In the genomic region with DNA sequence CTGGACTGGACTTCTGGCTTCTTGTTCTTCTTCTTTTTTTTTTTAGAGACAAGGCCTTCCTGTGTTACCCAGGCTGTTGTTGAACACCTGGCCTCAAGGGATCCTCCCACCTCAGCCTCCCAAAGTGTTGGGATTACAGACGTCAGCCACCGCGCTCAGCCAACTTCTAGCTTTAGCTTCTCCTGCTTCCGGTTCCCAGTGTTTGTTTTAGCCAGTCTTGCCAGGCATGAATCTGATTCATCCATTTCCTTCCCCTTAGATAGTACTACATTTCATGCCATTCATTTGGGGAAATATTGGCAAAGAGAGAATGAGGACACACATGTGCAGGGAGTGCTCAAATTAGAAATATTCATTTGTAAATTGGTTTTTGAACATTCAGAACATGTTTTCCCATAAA, we compare ENCODE assay signal across 11 cellular contexts. TPM values are rescaled to one million over a fixed set of nuclear protein-coding genes. Genes with fewer than 3 reads are reported as not detected.
A peak's percentile ranks its signal among the peaks of the same experiment; 100 is the strongest.
DNase-seq lines count a peak whose midpoint lies in the region; ATAC-seq and TF ChIP-seq lines count a peak whose summit lies in the region.
"Had no signal": no experiment of that assay in that cellular context is flagged by ENCODE, and none has a peak within 500 bp of the region (broad histone marks: within the 10 kb centered on the region; RNA-seq: fewer than 3 reads in every experiment).

No MANE protein-coding gene starts in this region.

- TF ChIP-seq EP300 in SK-N-SH (IDR thresholded peaks at IDR 0.05; ENCODE audit: borderline replicate concordance in 1 of 2, low read depth in 1 of 2, low read length in 1 of 2) = no peak

- no peaks in the 10 kb centered on the region for H3K79me2 ChIP-seq in SK-N-SH (ENCODE audit: insufficient read depth)

- CTCF ChIA-PET in SK-N-SH (lab: Yijun Ruan, JAX) = interaction anchor here (4.9 kb wide), 1 partner anchor 11 kb away, joined by 17 read pairs; the partner anchor contains the start of gene NDUFAB1

- DNase-seq in HFFc6 = peak; percentile 63
- DNase-seq in SK-N-SH = no peak
- DNase-seq in fibroblast of gingiva (ENCODE audit: low read depth) = peak; percentile 33
- peak; percentile 86 for DNase-seq in pulmonary artery endothelial cell (ENCODE audit: low read depth, low spot score)
- DNase-seq in NCI-H2196 (lab: John Stamatoyannopoulos, UW; ENCODE audit: unreplicated experiment) = no peak
- no peak for DNase-seq in NCI-H2227 (lab: John Stamatoyannopoulos, UW; ENCODE audit: unreplicated experiment)
- DNase-seq: activated CD4-positive, CD25-positive, alpha-beta regulatory T cell; H9 had no signal

- H3K9me3 Mint-ChIP-seq in HFFc6 = no peaks in the 10 kb centered on the region
- H3K9me3 Mint-ChIP-seq: H9, nephron had no signal

- peak overlapping the region; percentile 56; the same call in 1 of the 2 replicates for H3K4me3 Mint-ChIP-seq in HFFc6
- H3K4me3 Mint-ChIP-seq: H9, nephron had no signal

- H3K36me3 ChIP-seq in SK-N-SH (replicated peaks in 1 of 2; ENCODE audit: control insufficient read depth in 1 of 2, insufficient read depth in 2 of 2, low read length in 1 of 2) = peaks cover 15 to 19% of the 10 kb centered on the region in 2 experiments

- TF ChIP-seq CTCF in HFFc6 (IDR thresholded peaks at IDR 0.05) (no peak), SK-N-SH (IDR thresholded peaks at IDR 0.05) (no peak)

- H3K27me3 ChIP-seq in SK-N-SH (ENCODE audit: insufficient read depth) = no peaks in the 10 kb centered on the region

- 77% methylated on average over 4 of the region's 4 CpGs for WGBS in SK-N-SH (ENCODE audit: low lambda C conversion rate)

- H3K4me3 ChIP-seq in SK-N-SH (ENCODE audit: low read depth in 2 of 2, low read length in 1 of 2) = no peak overlapping the region

- peaks cover 13% of the 10 kb centered on the region for H3K4me1 Mint-ChIP-seq in HFFc6 (ENCODE audit: low read depth)
- H3K4me1 Mint-ChIP-seq: H9, nephron had no signal

- H3K4me2 ChIP-seq in SK-N-SH = peak overlapping the region; percentile 10; the same call in 1 of the 2 replicates

- no peaks in the 10 kb centered on the region for H3K27me3 Mint-ChIP-seq in HFFc6 (ENCODE audit: insufficient read depth)

- H3K4me1 ChIP-seq in SK-N-SH (ENCODE audit: control insufficient read depth in 1 of 2, insufficient read depth in 2 of 2, low read depth in 1 of 2, low read length in 1 of 2) = no peaks in the 10 kb centered on the region

- no peaks in the 10 kb centered on the region for H4K20me1 ChIP-seq in SK-N-SH (ENCODE audit: insufficient read depth)

- H3K9me3 ChIP-seq in SK-N-SH = no peaks in the 10 kb centered on the region

- H3K27ac Mint-ChIP-seq in HFFc6 = peak overlapping the region; percentile 95
- H3K27ac Mint-ChIP-seq: nephron had no signal

- TF ChIP-seq RAD21 in SK-N-SH (IDR thresholded peaks at IDR 0.05; ENCODE audit: low read length) = no peak

- no peak for ATAC-seq in GM21717 (IDR thresholded peaks at IDR 0.05; ENCODE audit: unreplicated experiment)

- peaks cover 15% of the 10 kb centered on the region for H3F3A ChIP-seq in SK-N-SH (replicated peaks; ENCODE audit: insufficient read depth)

- H3K9me2 ChIP-seq in SK-N-SH = no peaks in the 10 kb centered on the region

- H3K27ac ChIP-seq in SK-N-SH (ENCODE audit: low read depth in 2 of 2, low read length in 1 of 2) = peak overlapping the region in 1 of 2 experiments; percentile 78; a peak in 2 of 4 replicates
- H3K27ac ChIP-seq: HL-60 had no signal

- peaks cover 4% of the 10 kb centered on the region; the same call in 1 of the 2 replicates for H3K36me3 Mint-ChIP-seq in HFFc6 (ENCODE audit: low read depth)

- H3K9ac ChIP-seq in SK-N-SH = no peak overlapping the region

- POLR2A ChIA-PET in SK-N-SH (lab: Yijun Ruan, JAX) = no interaction called here

- 0 out of 2 replicates have a peak overlapping the region, but pooled peaks have one; percentile 7 for H2AFZ ChIP-seq in SK-N-SH (ENCODE audit: low read depth)

TF ChIP-seq in SK-N-SH, 30 proteins besides CTCF, POLR2A, EP300 and RAD21 (continues in another document):
- TF ChIP-seq SMC3 (IDR thresholded peaks at IDR 0.05; ENCODE audit: low read depth, low read length) (no peak), MEF2A (IDR thresholded peaks at IDR 0.05; ENCODE audit: borderline replicate concordance, low read depth) (no peak), TEAD4 (IDR thresholded peaks at IDR 0.05; ENCODE audit: borderline replicate concordance, insufficient read depth) (no peak), USF1 (IDR thresholded peaks at IDR 0.05; ENCODE audit: borderline replicate concordance, low read depth) (no peak), FOXM1 (IDR thresholded peaks at IDR 0.05; ENCODE audit: low read depth) (no peak), FOXJ3 (CRISPR knock-in tag; IDR thresholded peaks at IDR 0.05) (no peak), FOSL2 (IDR thresholded peaks at IDR 0.05; ENCODE audit: borderline replicate concordance, low read depth) (no peak), TCF12 (IDR thresholded peaks at IDR 0.05) (no peak), JUND (IDR thresholded peaks at IDR 0.05) (no peak), SIN3A (IDR thresholded peaks at IDR 0.05; ENCODE audit: borderline replicate concordance, low read depth, low read length) (no peak), NFIC (IDR thresholded peaks at IDR 0.05; ENCODE audit: borderline replicate concordance) (no peak), RXRA (IDR thresholded peaks at IDR 0.05; ENCODE audit: borderline replicate concordance, low read depth) (no peak), YY1 (IDR thresholded peaks at IDR 0.05; ENCODE audit: low read depth) (no peak)
- TF ChIP-seq, protein P1, sequence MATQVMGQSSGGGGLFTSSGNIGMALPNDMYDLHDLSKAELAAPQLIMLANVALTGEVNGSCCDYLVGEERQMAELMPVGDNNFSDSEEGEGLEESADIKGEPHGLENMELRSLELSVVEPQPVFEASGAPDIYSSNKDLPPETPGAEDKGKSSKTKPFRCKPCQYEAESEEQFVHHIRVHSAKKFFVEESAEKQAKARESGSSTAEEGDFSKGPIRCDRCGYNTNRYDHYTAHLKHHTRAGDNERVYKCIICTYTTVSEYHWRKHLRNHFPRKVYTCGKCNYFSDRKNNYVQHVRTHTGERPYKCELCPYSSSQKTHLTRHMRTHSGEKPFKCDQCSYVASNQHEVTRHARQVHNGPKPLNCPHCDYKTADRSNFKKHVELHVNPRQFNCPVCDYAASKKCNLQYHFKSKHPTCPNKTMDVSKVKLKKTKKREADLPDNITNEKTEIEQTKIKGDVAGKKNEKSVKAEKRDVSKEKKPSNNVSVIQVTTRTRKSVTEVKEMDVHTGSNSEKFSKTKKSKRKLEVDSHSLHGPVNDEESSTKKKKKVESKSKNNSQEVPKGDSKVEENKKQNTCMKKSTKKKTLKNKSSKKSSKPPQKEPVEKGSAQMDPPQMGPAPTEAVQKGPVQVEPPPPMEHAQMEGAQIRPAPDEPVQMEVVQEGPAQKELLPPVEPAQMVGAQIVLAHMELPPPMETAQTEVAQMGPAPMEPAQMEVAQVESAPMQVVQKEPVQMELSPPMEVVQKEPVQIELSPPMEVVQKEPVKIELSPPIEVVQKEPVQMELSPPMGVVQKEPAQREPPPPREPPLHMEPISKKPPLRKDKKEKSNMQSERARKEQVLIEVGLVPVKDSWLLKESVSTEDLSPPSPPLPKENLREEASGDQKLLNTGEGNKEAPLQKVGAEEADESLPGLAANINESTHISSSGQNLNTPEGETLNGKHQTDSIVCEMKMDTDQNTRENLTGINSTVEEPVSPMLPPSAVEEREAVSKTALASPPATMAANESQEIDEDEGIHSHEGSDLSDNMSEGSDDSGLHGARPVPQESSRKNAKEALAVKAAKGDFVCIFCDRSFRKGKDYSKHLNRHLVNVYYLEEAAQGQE (IDR thresholded peaks at IDR 0.05; ENCODE audit: low read depth, low read length) = no peak

RNA-seq across cellular contexts. Expression of gene NDUFAB1, which starts 12.1 kb away (rescaled TPM):
- 100 to 1,000 TPM in 1 of 6 experiments, 10 to 100 TPM in 5; 79.4 to 101 (median 89.0) TPM for total RNA-seq in HFFc6 (2021; fragmentation: NEBNext Ultra II Directional; extraction: Animal tissue kit (Norgen Biotek cat#: 25700))
- polyA plus RNA-seq in SK-N-SH (2012; rRNA removed) = 187 and 191 TPM in 2 replicates
- polyA plus RNA-seq in SK-N-SH (2012; cell fraction: cytosol; rRNA removed) = 205 and 238 TPM in 2 replicates
- polyA plus RNA-seq in SK-N-SH (2012; cell fraction: nucleus; rRNA removed) = 80.8 and 109 TPM in 2 replicates
- 146 and 159 TPM in 2 replicates for total RNA-seq in pulmonary artery endothelial cell

RNA-seq across cellular contexts. Expression of gene PALB2, which starts 32.9 kb away (rescaled TPM):
- 10 to 100 TPM; 10.5 to 13.9 (median 12.2) TPM for total RNA-seq in HFFc6 (2021; fragmentation: NEBNext Ultra II Directional; extraction: Animal tissue kit (Norgen Biotek cat#: 25700))
- 3.3 and 4.5 TPM in 2 replicates for polyA plus RNA-seq in SK-N-SH (2012; rRNA removed)
- 4.4 and 5.0 TPM in 2 replicates for polyA plus RNA-seq in SK-N-SH (2012; cell fraction: cytosol; rRNA removed)
- polyA plus RNA-seq in SK-N-SH (2012; cell fraction: nucleus; rRNA removed) = 4.5 and 6.3 TPM in 2 replicates
- 9.2 and 9.4 TPM in 2 replicates for total RNA-seq in pulmonary artery endothelial cell

RNA-seq across cellular contexts. Expression of gene DCTN5, which starts 33.1 kb away (rescaled TPM):
- 10 to 100 TPM; 70.5 to 80.9 (median 76.4) TPM for total RNA-seq in HFFc6 (2021; fragmentation: NEBNext Ultra II Directional; extraction: Animal tissue kit (Norgen Biotek cat#: 25700))
- 45.6 and 59.8 TPM in 2 replicates for polyA plus RNA-seq in SK-N-SH (2012; rRNA removed)
- polyA plus RNA-seq in SK-N-SH (2012; cell fraction: cytosol; rRNA removed) = 59.2 and 59.9 TPM in 2 replicates
- polyA plus RNA-seq in SK-N-SH (2012; cell fraction: nucleus; rRNA removed) = 37.5 and 74.0 TPM in 2 replicates
- 59.9 and 90.1 TPM in 2 replicates for total RNA-seq in pulmonary artery endothelial cell

RNA-seq across cellular contexts. Expression of gene UBFD1, which starts 50.7 kb away (rescaled TPM):
- 100 to 1,000 TPM in 3 of 6 experiments, 10 to 100 TPM in 3; 94.1 to 130 (median 99.2) TPM for total RNA-seq in HFFc6 (2021; fragmentation: NEBNext Ultra II Directional; extraction: Animal tissue kit (Norgen Biotek cat#: 25700))
- 66.1 and 68.9 TPM in 2 replicates for polyA plus RNA-seq in SK-N-SH (2012; rRNA removed)
- 53.4 and 67.1 TPM in 2 replicates for polyA plus RNA-seq in SK-N-SH (2012; cell fraction: cytosol; rRNA removed)
- polyA plus RNA-seq in SK-N-SH (2012; cell fraction: nucleus; rRNA removed) = 129 and 153 TPM in 2 replicates
- 60.1 and 93.2 TPM in 2 replicates for total RNA-seq in pulmonary artery endothelial cell

RNA-seq across cellular contexts. Expression of gene EARS2, which starts 51.0 kb away (rescaled TPM):
- total RNA-seq in HFFc6 (2021; fragmentation: NEBNext Ultra II Directional; extraction: Animal tissue kit (Norgen Biotek cat#: 25700)) = 10 to 100 TPM; 22.1 to 30.8 (median 27.0) TPM
- 23.2 and 37.4 TPM in 2 replicates for polyA plus RNA-seq in SK-N-SH (2012; rRNA removed)
- 19.1 and 24.7 TPM in 2 replicates for polyA plus RNA-seq in SK-N-SH (2012; cell fraction: cytosol; rRNA removed)
- polyA plus RNA-seq in SK-N-SH (2012; cell fraction: nucleus; rRNA removed) = 53.3 and 71.1 TPM in 2 replicates
- total RNA-seq in pulmonary artery endothelial cell = 24.5 and 28.8 TPM in 2 replicates

Comparison
In these comparisons a context has a peak if more than half of its experiments do, and no peak if none do; other contexts are left out.
1. DNase-seq: peak in HFFc6 (single experiment), fibroblast of gingiva (single experiment) and pulmonary artery endothelial cell (single experiment); none in SK-N-SH (single experiment), NCI-H2196 (single experiment) and NCI-H2227 (single experiment).